ENCODE assay signal across 9 cellular contexts in the genomic region with DNA sequence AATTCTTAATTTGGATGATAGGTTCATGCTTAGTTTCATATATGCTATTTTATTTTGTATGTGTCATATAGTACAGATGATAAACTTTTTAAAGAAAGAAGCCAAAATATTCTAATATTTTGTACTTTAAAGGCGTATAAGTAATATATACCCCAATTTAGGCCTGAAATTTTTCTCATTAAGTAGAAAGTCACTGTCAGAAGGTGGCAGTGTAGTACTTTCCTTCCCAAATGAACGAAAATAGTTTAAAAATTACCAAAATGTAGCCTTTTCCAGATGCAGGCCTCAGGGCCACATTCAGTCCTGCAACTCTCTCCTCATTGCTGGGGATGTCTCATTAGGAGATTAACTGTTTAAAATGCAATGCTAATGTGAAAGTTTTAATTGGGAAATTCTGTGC.
DNase-seq lines count a peak whose midpoint lies in the region; ATAC-seq and FAIRE-seq lines count a peak whose summit lies in the region.
"Had no signal": no experiment of that assay in that cellular context is flagged by ENCODE, and none has a peak within 500 bp of the region (broad histone marks: within the 10 kb centered on the region; RNA-seq: fewer than 3 reads in every experiment).

No MANE protein-coding gene starts in this region.

- DNase-seq in DMS53 (lab: John Stamatoyannopoulos, UW) = peak; percentile 48
- DNase-seq in DMS53 treated with DMSO at 0.1 percent for 48 hours (lab: John Stamatoyannopoulos, UW; ENCODE audit: unreplicated experiment) = no peak
- DNase-seq in RKO (ENCODE audit: low spot score) = peak; percentile 57
- DNase-seq in fibroblast of gingiva (ENCODE audit: low read depth) = peak; percentile 25
- DNase-seq in renal cortical epithelial cell (ENCODE audit: low read depth) = peak; percentile 13
- no peak for DNase-seq in HuH-7.5 (ENCODE audit: low spot score)
- no peak for DNase-seq in frontal cortex (ENCODE audit: low spot score in 2 of 2)
- DNase-seq: NCI-H510A had no signal

- no peak for FAIRE-seq in frontal cortex (lab: Jason Lieb, UNC)

- ATAC-seq in HG03378 (IDR thresholded peaks at IDR 0.05; ENCODE audit: unreplicated experiment) = no peak

Comparison
In these comparisons a context has a peak if more than half of its experiments do, and no peak if none do; other contexts are left out.
1. DNase-seq: peak in DMS53 (single experiment), RKO (single experiment), fibroblast of gingiva (single experiment) and renal cortical epithelial cell (single experiment); none in DMS53 treated with DMSO at 0.1 percent for 48 hours (single experiment), HuH-7.5 (single experiment) and frontal cortex (0 of 2).